In genomic region chr19:19321143-19321577, GRCh38 we compare ENCODE assay signal across 8 cellular contexts. TPM values are rescaled to one million over a fixed set of nuclear protein-coding genes. Genes with fewer than 3 reads are reported as not detected.
DNase-seq lines count a peak whose midpoint lies in the region; ATAC-seq and TF ChIP-seq lines count a peak whose summit lies in the region.

No MANE protein-coding gene starts in this region.

- peak overlapping the region; percentile 90 for H3K9ac ChIP-seq in DND-41 (ENCODE audit: low read depth, low read length)
- H3K9ac ChIP-seq in fibroblast of lung (ENCODE audit: insufficient read depth, low read length) = peak overlapping the region; percentile 99

- peak overlapping the region; percentile 96 for H2AFZ ChIP-seq in DND-41 (ENCODE audit: low read depth, low read length)
- peak overlapping the region; percentile 92 for H2AFZ ChIP-seq in fibroblast of lung (ENCODE audit: low read length)

- DNase-seq in DND-41 (peak; percentile 26), HPDE6-E6E7 (ENCODE audit: extremely low spot score) (peak; percentile 32), fibroblast of lung (ENCODE audit: low read depth in 2 of 2) (peak; percentile 6 to 13), NAMALWA (ENCODE audit: low spot score) (no peak), NCI-H2107 treated with DMSO at 0.1 percent for 48 hours (lab: John Stamatoyannopoulos, UW; ENCODE audit: unreplicated experiment) (no peak)

- H3K27ac ChIP-seq in DND-41 (ENCODE audit: low read length) = peak overlapping the region; percentile 97
- peak overlapping the region; percentile 90 for H3K27ac ChIP-seq in VCaP
- H3K27ac ChIP-seq in fibroblast of lung (ENCODE audit: insufficient read depth, low read length) = peak overlapping the region; percentile 98
- peak overlapping the region; percentile 95 for H3K27ac ChIP-seq in neutrophil

- peaks cover 18% of the 10 kb centered on the region for H4K20me1 ChIP-seq in DND-41 (ENCODE audit: insufficient read depth, low read length)
- H4K20me1 ChIP-seq in fibroblast of lung (ENCODE audit: control insufficient read depth, extremely low read depth, insufficient read depth, low read length) = no peaks in the 10 kb centered on the region

- H3K4me1 ChIP-seq in DND-41 (ENCODE audit: insufficient read depth, low read length) = peaks cover 41% of the 10 kb centered on the region
- H3K4me1 ChIP-seq in fibroblast of lung (ENCODE audit: control insufficient read depth, extremely low read depth, insufficient read depth, low read length) = peaks cover 9% of the 10 kb centered on the region
- peaks cover 42 to 58% of the 10 kb centered on the region in 2 experiments for H3K4me1 ChIP-seq in neutrophil (ENCODE audit: control insufficient read depth in 1 of 2, insufficient read depth in 1 of 2, low read depth in 1 of 2, low read length in 1 of 2)

- H3K79me2 ChIP-seq in DND-41 (ENCODE audit: insufficient read depth, low read length) = peaks cover 88% of the 10 kb centered on the region
- H3K79me2 ChIP-seq in fibroblast of lung (ENCODE audit: control insufficient read depth, insufficient read depth, low read length) = peaks cover 58% of the 10 kb centered on the region

- no peaks in the 10 kb centered on the region for H3K27me3 ChIP-seq in DND-41 (ENCODE audit: insufficient read depth, low read length, poor library complexity)
- no peaks in the 10 kb centered on the region for H3K27me3 ChIP-seq in fibroblast of lung (ENCODE audit: control insufficient read depth, insufficient read depth, low read length)
- no peaks in the 10 kb centered on the region for H3K27me3 ChIP-seq in neutrophil

- H3K36me3 ChIP-seq in DND-41 (ENCODE audit: insufficient read depth, low read length) (peaks cover 36% of the 10 kb centered on the region), fibroblast of lung (ENCODE audit: control insufficient read depth, insufficient read depth, low read length) (peaks cover 2% of the 10 kb centered on the region), neutrophil (peaks cover 36% of the 10 kb centered on the region)

- peak overlapping the region; percentile 61 to 85 for H3K4me3 ChIP-seq in DND-41 (ENCODE audit: low read depth in 1 of 2, low read length in 2 of 2)
- H3K4me3 ChIP-seq in fibroblast of lung (replicated peaks in 1 of 4; ENCODE audit: control extremely low read depth in 1 of 4, insufficient read depth in 1 of 4, low read depth in 3 of 4, low read length in 4 of 4) = peak overlapping the region; percentile 82 to 100 (median 90)
- peak overlapping the region; percentile 97 to 98 for H3K4me3 ChIP-seq in neutrophil (ENCODE audit: low read depth in 1 of 2, low read length in 1 of 2)

- TF ChIP-seq CTCF in DND-41 (IDR thresholded peaks at IDR 0.05; ENCODE audit: borderline replicate concordance, extremely low read depth, low read length, poor library complexity, severe bottlenecking) (no peak), VCaP (conservative IDR thresholded peaks at IDR 0.05) (no peak), fibroblast of lung (conservative IDR thresholded peaks at IDR 0.05 in 1 of 2, IDR thresholded peaks at IDR 0.05 in 1 of 2; ENCODE audit: low read depth in 1 of 2, low read length in 2 of 2) (no peak), neutrophil (IDR thresholded peaks at IDR 0.05) (no peak)

- H3K9me3 ChIP-seq in DND-41 (ENCODE audit: insufficient read depth, low read length, severe bottlenecking) (no peaks in the 10 kb centered on the region), fibroblast of lung (ENCODE audit: control insufficient read depth, insufficient read depth, low read depth, low read length) (no peaks in the 10 kb centered on the region), neutrophil (no peaks in the 10 kb centered on the region)

- H3K4me2 ChIP-seq in DND-41 (ENCODE audit: insufficient read depth, low read length) (peak overlapping the region; percentile 90), fibroblast of lung (ENCODE audit: extremely low read depth, insufficient read depth, low read length) (peak overlapping the region; percentile 90)

- ATAC-seq in DND-41 (ENCODE audit: insufficient read depth, low read depth) (0 out of 3 replicates have a peak, but pooled peaks have one; percentile 4), HG03135 (IDR thresholded peaks at IDR 0.05; ENCODE audit: unreplicated experiment) (no peak)

RNA-seq across cellular contexts. Expression of gene MAU2, which starts 0.5 kb away (rescaled TPM):
- 21.1 and 29.4 TPM in 2 replicates for total RNA-seq in fibroblast of lung
- 11.1 TPM in 2 replicates for polyA plus RNA-seq in fibroblast of lung
- 15.2 and 16.4 TPM in 2 replicates for polyA plus RNA-seq in fibroblast of lung (2012)
- polyA minus RNA-seq in fibroblast of lung (ENCODE audit: low replicate concordance) = 58.4 and 98.0 TPM in 2 replicates

RNA-seq across cellular contexts. Expression of gene SUGP1, which starts 0.9 kb away (rescaled TPM):
- total RNA-seq in fibroblast of lung = 15.7 and 27.7 TPM in 2 replicates
- 17.3 and 25.2 TPM in 2 replicates for polyA plus RNA-seq in fibroblast of lung
- polyA plus RNA-seq in fibroblast of lung (2012) = 33.5 and 40.2 TPM in 2 replicates
- 18.1 and 22.0 TPM in 2 replicates for polyA minus RNA-seq in fibroblast of lung (ENCODE audit: low replicate concordance)

RNA-seq across cellular contexts. Expression of gene TM6SF2, which starts 48.1 kb away (rescaled TPM):
- total RNA-seq in fibroblast of lung = 0.26 and 0.99 TPM in 2 replicates
- polyA plus RNA-seq in fibroblast of lung = 0.23 and 0.27 TPM in 2 replicates
- polyA plus RNA-seq in fibroblast of lung (2012) = 0.47 and 0.68 TPM in 2 replicates
- polyA minus RNA-seq in fibroblast of lung (ENCODE audit: low replicate concordance) = not detected in 2 replicates

Comparison
In these comparisons a context has a peak if more than half of its experiments do, and no peak if none do; other contexts are left out.
1. DNase-seq: peak in DND-41 (single experiment), HPDE6-E6E7 (single experiment) and fibroblast of lung (2 of 2); none in NAMALWA (single experiment) and NCI-H2107 treated with DMSO at 0.1 percent for 48 hours (single experiment).
2. Peak in every context shown above with its lines, with median percentiles within 50 percentile points of each other: H3K27ac ChIP-seq and H3K4me3 ChIP-seq.